In the genomic region with DNA sequence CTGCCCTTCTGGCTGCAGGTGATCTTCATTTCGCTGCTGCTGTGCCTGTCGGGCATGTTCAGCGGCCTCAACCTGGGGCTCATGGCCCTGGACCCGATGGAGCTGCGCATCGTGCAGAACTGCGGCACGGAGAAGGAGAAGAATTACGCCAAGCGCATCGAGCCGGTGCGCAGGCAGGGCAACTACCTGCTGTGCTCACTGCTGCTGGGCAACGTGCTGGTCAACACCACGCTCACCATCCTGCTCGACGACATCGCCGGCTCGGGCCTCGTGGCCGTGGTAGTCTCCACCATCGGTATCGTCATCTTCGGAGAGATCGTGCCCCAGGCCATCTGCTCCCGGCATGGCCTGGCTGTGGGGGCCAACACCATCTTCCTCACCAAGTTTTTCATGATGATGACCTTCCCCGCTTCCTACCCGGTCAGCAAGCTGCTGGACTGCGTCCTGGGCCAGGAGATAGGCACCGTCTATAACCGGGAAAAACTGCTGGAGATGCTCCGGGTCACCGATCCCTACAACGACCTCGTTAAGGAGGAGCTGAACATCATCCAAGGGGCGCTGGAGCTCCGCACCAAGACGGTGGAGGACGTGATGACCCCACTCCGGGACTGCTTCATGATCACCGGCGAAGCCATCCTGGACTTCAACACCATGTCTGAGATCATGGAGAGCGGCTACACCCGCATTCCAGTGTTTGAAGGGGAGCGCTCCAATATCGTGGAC, we compare ENCODE assay signal across 8 cellular contexts. TPM values are rescaled to one million over a fixed set of nuclear protein-coding genes. Genes with fewer than 3 reads are reported as not detected.
DNase-seq lines count a peak whose midpoint lies in the region; FAIRE-seq and TF ChIP-seq lines count a peak whose summit lies in the region.

No MANE protein-coding gene starts in this region.

- TF ChIP-seq EP300 in tibial nerve (IDR thresholded peaks at IDR 0.05), result no peak

- H3K9me3 ChIP-seq in NT2/D1 (ENCODE audit: insufficient read depth, low read length), result no peaks in the 10 kb centered on the region
- H3K9me3 ChIP-seq in tibial nerve, result no peaks in the 10 kb centered on the region

- TF ChIP-seq CTCF in choroid plexus epithelial cell (conservative IDR thresholded peaks at IDR 0.05; ENCODE audit: low read depth, low read length) (no peak), tibial nerve (IDR thresholded peaks at IDR 0.05) (no peak)

- peak overlapping the region in 1 of 4 donors; percentile 94 for H3K27ac ChIP-seq in tibial nerve

- H3K4me3 ChIP-seq in NT2/D1 (ENCODE audit: insufficient read length, low read depth), result peak overlapping the region; percentile 89
- H3K4me3 ChIP-seq in choroid plexus epithelial cell (ENCODE audit: low read depth, low read length), result peak overlapping the region; percentile 99
- H3K4me3 ChIP-seq in tibial nerve, result peak overlapping the region; percentile 71 to 98 (median 84)

- no peak for FAIRE-seq in frontal cortex (lab: Jason Lieb, UNC)
- FAIRE-seq in GM12892 (lab: Jason Lieb, UNC), result no peak

- H3K27me3 ChIP-seq in NT2/D1 (ENCODE audit: insufficient read depth, insufficient read length) (peaks cover 6% of the 10 kb centered on the region), tibial nerve (no peaks in the 10 kb centered on the region)

- H3K4me1 ChIP-seq in NT2/D1 (ENCODE audit: insufficient read depth, insufficient read length) (peaks cover 7% of the 10 kb centered on the region), tibial nerve (peaks cover 0 to 62% (median 27%) of the 10 kb centered on the region in 4 donors)

- peak overlapping the region; percentile 90 for H3K9ac ChIP-seq in NT2/D1 (ENCODE audit: insufficient read length, low read depth)

- DNase-seq in ELR (ENCODE audit: low read depth) (peak; percentile 8), NT2/D1 (ENCODE audit: low read depth, low spot score) (no peak), choroid plexus epithelial cell (ENCODE audit: low read depth) (peak; percentile 16), lung microvascular endothelial cell (ENCODE audit: low read depth in 2 of 2) (peak; percentile 7 to 35), tibial nerve (ENCODE audit: low spot score in 2 of 2) (no peak), dedifferentiated amniotic fluid mesenchymal stem cell (ENCODE audit: extremely low spot score) (no peak), frontal cortex (ENCODE audit: low spot score in 2 of 2) (no peak), GM12892 (ENCODE audit: insufficient read length) (no peak)

- H3K36me3 ChIP-seq in NT2/D1 (ENCODE audit: insufficient read depth, insufficient read length, low read length) (no peaks in the 10 kb centered on the region), tibial nerve (no peaks in the 10 kb centered on the region)

- 23 to 33% methylated on average over 25 to 44 of the region's 47 CpGs for WGBS in tibial nerve, 2 donors

- TF ChIP-seq POLR2A in tibial nerve (IDR thresholded peaks at IDR 0.05), result no peak
- TF ChIP-seq POLR2A in GM12892 (IDR thresholded peaks at IDR 0.05; ENCODE audit: low read depth, low read length), result no peak

RNA-seq across cellular contexts. Expression of a gene that starts 1.3 kb away (rescaled TPM):
- total RNA-seq in lung microvascular endothelial cell (0.44 and 1.6 TPM in 2 replicates), tibial nerve (10 to 100 TPM in 3 of 4 donors, 1 to 10 TPM in 1; 9.9 to 21.0 (median 10.5) TPM), frontal cortex (5.7 TPM)
- 3.8 TPM for polyA plus RNA-seq in GM12892 (2012; ENCODE audit: missing spikeins)

RNA-seq across cellular contexts. Expression of a gene that starts 50.1 kb away (rescaled TPM):
- 0.60 and 0.65 TPM in 2 replicates for total RNA-seq in lung microvascular endothelial cell
- total RNA-seq in tibial nerve, result 1 to 10 TPM; 2.6 to 9.6 (median 5.3) TPM
- 13.5 TPM for total RNA-seq in frontal cortex
- not detected for polyA plus RNA-seq in GM12892 (2012; ENCODE audit: missing spikeins)

Comparison
In these comparisons a context has a peak if more than half of its experiments do, and no peak if none do; other contexts are left out.
1. DNase-seq: peak in ELR (single experiment), choroid plexus epithelial cell (single experiment) and lung microvascular endothelial cell (2 of 2); none in NT2/D1 (single experiment), tibial nerve (0 of 2), dedifferentiated amniotic fluid mesenchymal stem cell (single experiment), frontal cortex (0 of 2) and GM12892 (single experiment).
2. Peak in every context shown above with its lines, with median percentiles within 50 percentile points of each other: H3K4me3 ChIP-seq.